28 cellular contexts compared by ENCODE assay signal in genomic region chrX:154328646-154329045, GRCh38. TPM values are rescaled to one million over a fixed set of nuclear protein-coding genes. Genes with fewer than 3 reads are reported as not detected.
"Had no signal": no experiment of that assay in that cellular context is flagged by ENCODE, and none has a peak within 500 bp of the region (broad histone marks: within the 10 kb centered on the region; RNA-seq: fewer than 3 reads in every experiment).

No MANE protein-coding gene starts in this region.

- H3K9me3 ChIP-seq: ascending aorta, heart right ventricle, vagina had no signal

- H3K36me3 Mint-ChIP-seq: memory B cell; stimulated activated memory B cell treated with anti-CD40 and anti-IgM and Interleukin-4, amounts not matched to agents 10 μg/mL and 1 μg/mL and 100 μg/mL, for 72 hours; type B pancreatic cell had no signal

- H3K36me3 ChIP-seq: ascending aorta, brain microvascular endothelial cell, heart right ventricle, vagina had no signal

- DNase-seq: activated CD4-positive, alpha-beta T cell treated with anti-CD3 and anti-CD28 coated beads, Interleukin-2, amount 10 ng/mL, durations not matched to agents 24 days and 14 days; activated CD4-positive, CD25-positive, alpha-beta regulatory T cell; activated naive CD4-positive, alpha-beta T cell; activated T-cell treated with anti-CD3 and anti-CD28 coated beads, Interleukin-2, amount 50 U/mL, for 1 hour; brain microvascular endothelial cell; caudate nucleus; effector CD8-positive, alpha-beta T cell; erythroblast; foreskin fibroblast; heart right ventricle; islet precursor cell; nephron progenitor cell; occipital lobe; small intestine; stimulated activated CD4-positive, alpha-beta T cell treated with anti-CD3 and anti-CD28 coated beads, Interleukin-15, amount 100 ng/mL, for 24 hours had no signal

- H3K4me1 ChIP-seq: ascending aorta had no signal

- H3K27ac ChIP-seq: ascending aorta, brain microvascular endothelial cell, vagina had no signal

- H3K27me3 Mint-ChIP-seq: activated CD4-positive, alpha-beta T cell treated with anti-CD3 and anti-CD28 coated beads, Interleukin-2, amount 10 ng/mL, durations not matched to agents 24 days and 14 days; memory B cell; stimulated activated memory B cell treated with anti-CD40 and anti-IgM and Interleukin-4, amounts not matched to agents 10 μg/mL and 1 μg/mL and 100 μg/mL, for 72 hours had no signal

- H3K9me3 Mint-ChIP-seq: activated CD4-positive, alpha-beta T cell treated with anti-CD3 and anti-CD28 coated beads, Interleukin-2, amount 10 ng/mL, durations not matched to agents 24 days and 14 days; activated T-helper 2 cell treated with anti-CD3 and anti-CD28 coated beads, Interferon-gamma antibody, Interleukin-2, Interleukin-4, amounts not matched to agents 10 μg/mL and 5 μg/mL and 100 μg/mL, durations not matched to agents 14 hours and 24 hours and 36 hours; dendritic cell treated with granulocyte-macrophage colony-stimulating factor and Interleukin-4, amounts not matched to agents 40 ng/mL and 50 ng/mL, for 4 days; memory B cell; stimulated activated memory B cell treated with anti-CD40 and anti-IgM and Interleukin-4, amounts not matched to agents 10 μg/mL and 1 μg/mL and 100 μg/mL, for 72 hours; type B pancreatic cell had no signal

- H3K4me3 ChIP-seq: ascending aorta, vagina had no signal

- H3K4me3 Mint-ChIP-seq: activated CD4-positive, alpha-beta T cell treated with anti-CD3 and anti-CD28 coated beads, Interleukin-2, amount 10 ng/mL, durations not matched to agents 24 days and 14 days; dendritic cell treated with granulocyte-macrophage colony-stimulating factor and Interleukin-4, amounts not matched to agents 40 ng/mL and 50 ng/mL, for 4 days; memory B cell; nephron progenitor cell; stimulated activated memory B cell treated with anti-CD40 and anti-IgM and Interleukin-4, amounts not matched to agents 10 μg/mL and 1 μg/mL and 100 μg/mL, for 72 hours; type B pancreatic cell had no signal

- H3K27me3 ChIP-seq: ascending aorta, brain microvascular endothelial cell, vagina had no signal

- H3K27ac Mint-ChIP-seq: activated CD4-positive, alpha-beta T cell treated with anti-CD3 and anti-CD28 coated beads, Interleukin-2, amount 10 ng/mL, durations not matched to agents 24 days and 14 days; activated T-helper 2 cell treated with anti-CD3 and anti-CD28 coated beads, Interferon-gamma antibody, Interleukin-2, Interleukin-4, amounts not matched to agents 10 μg/mL and 5 μg/mL and 100 μg/mL, durations not matched to agents 14 hours and 24 hours and 36 hours; dendritic cell treated with granulocyte-macrophage colony-stimulating factor and Interleukin-4, amounts not matched to agents 40 ng/mL and 50 ng/mL, for 4 days; memory B cell; nephron progenitor cell; stimulated activated memory B cell treated with anti-CD40 and anti-IgM and Interleukin-4, amounts not matched to agents 10 μg/mL and 1 μg/mL and 100 μg/mL, for 72 hours; type B pancreatic cell had no signal

RNA-seq across cellular contexts. Expression of gene TKTL1, which starts 33.1 kb away (rescaled TPM):
- total RNA-seq: activated CD4-positive, alpha-beta T cell treated with anti-CD3 and anti-CD28 coated beads, Interleukin-2, amount 10 ng/mL, durations not matched to agents 24 days and 14 days; ascending aorta; fibroblast of lung; vagina had no signal
- polyA plus RNA-seq: fibroblast of lung had no signal

RNA-seq across cellular contexts. Expression of gene TEX28, which starts 33.7 kb away (rescaled TPM):
- total RNA-seq: activated CD4-positive, alpha-beta T cell treated with anti-CD3 and anti-CD28 coated beads, Interleukin-2, amount 10 ng/mL, durations not matched to agents 24 days and 14 days; activated T-helper 2 cell treated with anti-CD3 and anti-CD28 coated beads, Interferon-gamma antibody, Interleukin-2, Interleukin-4, amounts not matched to agents 10 μg/mL and 5 μg/mL and 100 μg/mL, durations not matched to agents 14 hours and 24 hours and 36 hours; ascending aorta; fibroblast of lung; heart right ventricle; left cardiac atrium; occipital lobe; sciatic nerve; T-helper 1 cell treated with Interleukin-12 subunit alpha and Interleukin-12 subunit beta and Interleukin-4 antibody, amounts not matched to agents 30 ng/mL and 1 ng/mL, for 36 hours; temporal lobe; vagina had no signal
- polyA plus RNA-seq: adipose tissue, fibroblast of lung, heart right ventricle, small intestine had no signal
